Comparison of ENCODE assay signal across 19 cellular contexts in genomic region chr1:32858791-32859190, GRCh38. TPM values are rescaled to one million over a fixed set of nuclear protein-coding genes. Genes with fewer than 3 reads are reported as not detected.
DNase-seq lines count a peak whose midpoint lies in the region; TF ChIP-seq lines count a peak whose summit lies in the region.
"Had no signal": no experiment of that assay in that cellular context is flagged by ENCODE, and none has a peak within 500 bp of the region (broad histone marks: within the 10 kb centered on the region; RNA-seq: fewer than 3 reads in every experiment).

No MANE protein-coding gene starts in this region.

- H3K56ac ChIP-seq in H9 (ENCODE audit: insufficient read length, low read depth, low read length), result no peak overlapping the region

- H3K27me3 ChIP-seq in H9 (ENCODE audit: insufficient read depth, low read length), result no peaks in the 10 kb centered on the region
- H3K27me3 ChIP-seq: BLaER1 treated with 17β-estradiol and CSF1 and Interleukin-3, amounts not matched to agents 10 nM and 100 nM had no signal

- DNase-seq in caudate nucleus (lab: John Stamatoyannopoulos, UW) (peak in 28 of 61 donors; percentile 5 to 89 (median 48)), head of caudate nucleus (peak in 27 of 42 donors; percentile 33 to 84 (median 59)), osteocyte (ENCODE audit: extremely low spot score, unreplicated experiment) (peak; percentile 51), NCI-H2107 (lab: John Stamatoyannopoulos, UW) (no peak), H9 (no peak), GM10266 (ENCODE audit: extremely low spot score) (no peak)
- DNase-seq: CD4-positive, CD25-positive, alpha-beta regulatory T cell; CD8-positive, alpha-beta memory T cell; COR-L47; DMS 273 treated with DMSO at 0.1 percent for 48 hours; DMS53; DND-41; EL had no signal

- no peak overlapping the region for H3K9ac ChIP-seq in H9 (ENCODE audit: extremely low read depth, insufficient read length, low read length)
- H3K9ac ChIP-seq: BLaER1 treated with 17β-estradiol and CSF1 and Interleukin-3, amounts not matched to agents 10 nM and 100 nM had no signal

- H4K20me1 ChIP-seq in H9 (ENCODE audit: control insufficient read depth, insufficient read depth, insufficient read length), result no peaks in the 10 kb centered on the region

- no peaks in the 10 kb centered on the region for H3K9me3 ChIP-seq in H9 (ENCODE audit: control insufficient read depth, low read depth, low read length)
- H3K9me3 ChIP-seq: BLaER1 treated with 17β-estradiol and CSF1 and Interleukin-3, amounts not matched to agents 10 nM and 100 nM; HAP-1 had no signal

- intact Hi-C loops in head of caudate nucleus (cut with DNase I), result no loop called here

- H3K4me1 Mint-ChIP-seq in osteocyte (ENCODE audit: unreplicated experiment), result no peaks in the 10 kb centered on the region
- H3K4me1 Mint-ChIP-seq in H9, result no peaks in the 10 kb centered on the region
- H3K4me1 Mint-ChIP-seq: B cell had no signal

- H3T11ph ChIP-seq in H9 (ENCODE audit: low read length), result no peak overlapping the region

- no peak overlapping the region for H2BK120ac ChIP-seq in H9 (ENCODE audit: low read depth, low read length, poor library complexity, severe bottlenecking)

- H2BK5ac ChIP-seq in H9 (ENCODE audit: insufficient read length, low read length), result no peak overlapping the region

- H3K27ac ChIP-seq in caudate nucleus (ENCODE audit: low read depth, low read length) (peak overlapping the region; percentile 76), H9 (ENCODE audit: insufficient read length, low read depth, low read length) (no peak overlapping the region)
- H3K27ac ChIP-seq: BLaER1 treated with 17β-estradiol and CSF1 and Interleukin-3, amounts not matched to agents 10 nM and 100 nM had no signal

- H2BK20ac ChIP-seq in H9 (ENCODE audit: low read depth, low read length, poor library complexity, severe bottlenecking), result no peak overlapping the region

- H3K27ac Mint-ChIP-seq in osteocyte (ENCODE audit: unreplicated experiment) (no peak overlapping the region), H9 (no peak overlapping the region; a peak in 1 of 7 replicates)
- H3K27ac Mint-ChIP-seq: B cell; CD4-positive, CD25-positive, alpha-beta regulatory T cell had no signal

- H3K23ac ChIP-seq in H9 (ENCODE audit: insufficient read length, low read depth, low read length), result no peak overlapping the region

- peaks cover 49% of the 10 kb centered on the region for H3K36me3 Mint-ChIP-seq in osteocyte (ENCODE audit: unreplicated experiment)
- H3K36me3 Mint-ChIP-seq in H9 (ENCODE audit: insufficient read depth in 1 of 3, low read depth in 3 of 3), result peaks cover 13 to 47% (median 46%) of the 10 kb centered on the region in 3 experiments

- H3K79me1 ChIP-seq in H9 (ENCODE audit: insufficient read depth, low read depth, low read length, poor library complexity, severe bottlenecking), result no peaks in the 10 kb centered on the region

- no peak overlapping the region for H4K8ac ChIP-seq in H9 (replicated peaks; ENCODE audit: insufficient read length, low read depth, low read length)

- H3K4me2 ChIP-seq in H9 (ENCODE audit: insufficient read depth, insufficient read length, low read length), result no peak overlapping the region
- H3K4me2 ChIP-seq: BLaER1 treated with 17β-estradiol and CSF1 and Interleukin-3, amounts not matched to agents 10 nM and 100 nM had no signal

- no peak overlapping the region for H2BK12ac ChIP-seq in H9 (ENCODE audit: insufficient read length, low read depth, low read length)

- TF ChIP-seq CTCF in osteocyte (IDR thresholded peaks at IDR 0.05) (no peak), H9 (conservative IDR thresholded peaks at IDR 0.05) (no peak), GM10266 (IDR thresholded peaks at IDR 0.05; ENCODE audit: control insufficient read depth, insufficient read depth, low read depth, missing control alignments) (no peak)

- no peaks in the 10 kb centered on the region for H3K79me2 ChIP-seq in H9 (ENCODE audit: insufficient read depth, low read length)

- H3K4ac ChIP-seq in H9 (ENCODE audit: low read depth, low read length), result no peak overlapping the region

- H3K4me1 ChIP-seq in H9 (ENCODE audit: insufficient read depth, low read length), result no peaks in the 10 kb centered on the region
- H3K4me1 ChIP-seq: HAP-1 had no signal

- H3K27me3 Mint-ChIP-seq in osteocyte (ENCODE audit: unreplicated experiment), result no peaks in the 10 kb centered on the region
- H3K27me3 Mint-ChIP-seq in H9 (ENCODE audit: low read depth), result no peaks in the 10 kb centered on the region
- H3K27me3 Mint-ChIP-seq: B cell; CD4-positive, CD25-positive, alpha-beta regulatory T cell; CD8-positive, alpha-beta memory T cell had no signal

- H4K91ac ChIP-seq in H9 (ENCODE audit: insufficient read length, low read depth, low read length), result no peak overlapping the region

- no peak overlapping the region for H3K18ac ChIP-seq in H9 (ENCODE audit: insufficient read length, low read depth, low read length)

- no peak overlapping the region for H2AK5ac ChIP-seq in H9 (ENCODE audit: insufficient read length, low read length)

- H3K4me3 Mint-ChIP-seq in osteocyte (ENCODE audit: unreplicated experiment) (no peak overlapping the region), H9 (no peak overlapping the region)
- H3K4me3 Mint-ChIP-seq: B cell; CD4-positive, CD25-positive, alpha-beta regulatory T cell; CD8-positive, alpha-beta memory T cell had no signal

- H2BK15ac ChIP-seq in H9 (ENCODE audit: low read depth, low read length), result no peak overlapping the region

- no CpG with 5 or more reads among the region's 7 CpGs for WGBS in H9 (ENCODE audit: extremely low coverage, insufficient read length, low lambda C conversion rate)

- no peak overlapping the region for H3K14ac ChIP-seq in H9 (ENCODE audit: insufficient read depth, low read length)

- H4K5ac ChIP-seq in H9 (ENCODE audit: insufficient read length, low read depth, low read length), result no peak overlapping the region

- no peaks in the 10 kb centered on the region for H3K23me2 ChIP-seq in H9 (ENCODE audit: insufficient read length, low read depth, low read length, poor library complexity, severe bottlenecking)

- no peak overlapping the region for H2AFZ ChIP-seq in H9 (ENCODE audit: low read length)

- H3K9me3 Mint-ChIP-seq in osteocyte (ENCODE audit: unreplicated experiment), result no peaks in the 10 kb centered on the region
- no peaks in the 10 kb centered on the region for H3K9me3 Mint-ChIP-seq in H9
- H3K9me3 Mint-ChIP-seq: CD4-positive, CD25-positive, alpha-beta regulatory T cell; CD8-positive, alpha-beta memory T cell had no signal

RNA-seq across cellular contexts. Expression of gene FNDC5, which starts 11.9 kb away (rescaled TPM):
- total RNA-seq in osteocyte (2.0 and 3.2 TPM in 2 replicates), H9 (2021) (4.5 and 5.9 TPM in 2 replicates)
- total RNA-seq: A172; CD4-positive, CD25-positive, alpha-beta regulatory T cell; CD8-positive, alpha-beta memory T cell had no signal

RNA-seq across cellular contexts. Expression of gene HPCA, which starts 27.5 kb away (rescaled TPM):
- not detected in 2 replicates for total RNA-seq in osteocyte
- 1.1 and 1.2 TPM in 2 replicates for total RNA-seq in H9 (2021)
- total RNA-seq: A172; B cell; CD4-positive, CD25-positive, alpha-beta regulatory T cell; CD8-positive, alpha-beta memory T cell; G401; HepG2 had no signal

RNA-seq across cellular contexts. Expression of gene S100PBP, which starts 41.3 kb away (rescaled TPM):
- total RNA-seq in osteocyte, result 49.8 and 54.4 TPM in 2 replicates
- total RNA-seq in H9 (2021), result 50.1 and 51.4 TPM in 2 replicates

RNA-seq across cellular contexts. Expression of gene YARS1, which starts 41.6 kb away (rescaled TPM):
- total RNA-seq in osteocyte, result 177 and 191 TPM in 2 replicates
- total RNA-seq in H9 (2021), result 185 and 194 TPM in 2 replicates

RNA-seq across cellular contexts. Expression of gene TMEM54, which starts 42.4 kb away (rescaled TPM):
- total RNA-seq in osteocyte, result 7.3 and 9.8 TPM in 2 replicates
- total RNA-seq in H9 (2021), result 17.2 and 17.7 TPM in 2 replicates
- total RNA-seq: B cell; CD4-positive, CD25-positive, alpha-beta regulatory T cell had no signal

Comparison
In these comparisons a context has a peak if more than half of its experiments do, and no peak if none do; other contexts are left out.
1. DNase-seq: peak in head of caudate nucleus (27 of 42) and osteocyte (single experiment); none in NCI-H2107 (single experiment), H9 (single experiment) and GM10266 (single experiment).